In the genomic region with DNA sequence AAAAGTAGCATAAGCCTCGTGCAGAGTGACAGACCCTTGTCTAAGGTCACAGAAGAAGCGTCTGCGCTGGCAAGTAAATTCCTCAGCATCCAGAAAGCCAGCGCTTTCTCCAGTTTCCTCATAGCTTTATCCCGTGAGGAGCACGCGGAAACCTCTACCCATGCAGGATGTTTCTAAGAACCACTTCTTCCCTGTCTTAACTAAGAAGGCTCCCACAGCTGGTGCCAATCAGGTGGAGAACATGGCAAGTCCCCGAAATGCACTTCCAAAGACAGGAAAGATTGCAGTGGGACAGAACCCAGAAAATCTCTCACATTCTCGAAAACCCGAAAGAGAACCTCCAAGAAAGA, we compare ENCODE assay signal across 8 cellular contexts. TPM values are rescaled to one million over a fixed set of nuclear protein-coding genes. Genes with fewer than 3 reads are reported as not detected.
A peak's percentile ranks its signal among the peaks of the same experiment; 100 is the strongest.
DNase-seq lines count a peak whose midpoint lies in the region; ATAC-seq, FAIRE-seq and TF ChIP-seq lines count a peak whose summit lies in the region.

No MANE protein-coding gene starts in this region.

- H3K4me3 Mint-ChIP-seq in activated naive CD8-positive, alpha-beta T cell treated with anti-CD3 and anti-CD28 coated beads, Interleukin-2, amount 50 U/mL, for 24 hours = no peak overlapping the region
- H3K4me3 Mint-ChIP-seq in activated naive CD8-positive, alpha-beta T cell treated with anti-CD3 and anti-CD28 coated beads for 36 hours = no peak overlapping the region

- TF ChIP-seq CTCF in foreskin keratinocyte (conservative IDR thresholded peaks at IDR 0.05) (no peak), D721Med (IDR thresholded peaks at IDR 0.05; ENCODE audit: insufficient read depth, missing control alignments) (no peak)

- H3K27me3 Mint-ChIP-seq in activated naive CD8-positive, alpha-beta T cell treated with anti-CD3 and anti-CD28 coated beads, Interleukin-2, amount 50 U/mL, for 24 hours = no peaks in the 10 kb centered on the region
- no peaks in the 10 kb centered on the region for H3K27me3 Mint-ChIP-seq in activated naive CD8-positive, alpha-beta T cell treated with anti-CD3 and anti-CD28 coated beads for 36 hours

- no peak for ATAC-seq in activated naive CD8-positive, alpha-beta T cell treated with anti-CD3 and anti-CD28 coated beads, Interleukin-2, amount 50 U/mL, for 24 hours
- peak; percentile 1 for ATAC-seq in foreskin keratinocyte

- no peaks in the 10 kb centered on the region for H3K4me1 ChIP-seq in NT2/D1 (ENCODE audit: insufficient read depth, insufficient read length)
- peaks cover 10% of the 10 kb centered on the region for H3K4me1 ChIP-seq in foreskin keratinocyte
- H3K4me1 ChIP-seq in stomach smooth muscle (ENCODE audit: control insufficient read depth, insufficient read depth, low read length) = peaks cover 2% of the 10 kb centered on the region

- no peaks in the 10 kb centered on the region for H3K9me3 ChIP-seq in NT2/D1 (ENCODE audit: insufficient read depth, low read length)
- H3K9me3 ChIP-seq in stomach smooth muscle (ENCODE audit: control insufficient read depth in 2 of 2, low read length in 2 of 2) = no peaks in the 10 kb centered on the region

- no peak for FAIRE-seq in D721Med (lab: Jason Lieb, UNC)

- H3K4me1 Mint-ChIP-seq in activated naive CD8-positive, alpha-beta T cell treated with anti-CD3 and anti-CD28 coated beads, Interleukin-2, amount 50 U/mL, for 24 hours = peaks cover 55% of the 10 kb centered on the region
- H3K4me1 Mint-ChIP-seq in activated naive CD8-positive, alpha-beta T cell treated with anti-CD3 and anti-CD28 coated beads for 36 hours = peaks cover 41% of the 10 kb centered on the region

- peaks cover 36% of the 10 kb centered on the region for H3K36me3 Mint-ChIP-seq in activated naive CD8-positive, alpha-beta T cell treated with anti-CD3 and anti-CD28 coated beads, Interleukin-2, amount 50 U/mL, for 24 hours (ENCODE audit: low read depth)
- H3K36me3 Mint-ChIP-seq in activated naive CD8-positive, alpha-beta T cell treated with anti-CD3 and anti-CD28 coated beads for 36 hours = peaks cover 31% of the 10 kb centered on the region

- peak; percentile 18 for DNase-seq in activated naive CD8-positive, alpha-beta T cell treated with anti-CD3 and anti-CD28 coated beads, Interleukin-2, amount 50 U/mL, for 24 hours
- no peak for DNase-seq in activated naive CD8-positive, alpha-beta T cell treated with anti-CD3 and anti-CD28 coated beads for 36 hours
- DNase-seq in NT2/D1 (ENCODE audit: low read depth, low spot score) (peak; percentile 3), foreskin keratinocyte (no peak), D721Med (ENCODE audit: insufficient read length, low spot score) (no peak), MV-4-11 (lab: John Stamatoyannopoulos, UW) (no peak), glomerular visceral epithelial cell (ENCODE audit: extremely low spot score) (no peak)

- H3K9me3 Mint-ChIP-seq in activated naive CD8-positive, alpha-beta T cell treated with anti-CD3 and anti-CD28 coated beads, Interleukin-2, amount 50 U/mL, for 24 hours = no peaks in the 10 kb centered on the region
- no peaks in the 10 kb centered on the region for H3K9me3 Mint-ChIP-seq in activated naive CD8-positive, alpha-beta T cell treated with anti-CD3 and anti-CD28 coated beads for 36 hours

- H3K9ac ChIP-seq in NT2/D1 (ENCODE audit: insufficient read length, low read depth) (peak overlapping the region; percentile 90), stomach smooth muscle (ENCODE audit: low read length in 2 of 2) (peak overlapping the region; percentile 77 to 97)

- H3K27ac Mint-ChIP-seq in activated naive CD8-positive, alpha-beta T cell treated with anti-CD3 and anti-CD28 coated beads, Interleukin-2, amount 50 U/mL, for 24 hours = no peak overlapping the region
- no peak overlapping the region for H3K27ac Mint-ChIP-seq in activated naive CD8-positive, alpha-beta T cell treated with anti-CD3 and anti-CD28 coated beads for 36 hours

- H3K36me3 ChIP-seq in NT2/D1 (ENCODE audit: insufficient read depth, insufficient read length, low read length) (peaks cover 34% of the 10 kb centered on the region), stomach smooth muscle (ENCODE audit: control insufficient read depth in 2 of 2, insufficient read depth in 2 of 2, low read length in 2 of 2) (peaks cover 3 to 11% of the 10 kb centered on the region in 2 donors)

- H3K27ac ChIP-seq in foreskin keratinocyte (peak overlapping the region; percentile 91), stomach smooth muscle (ENCODE audit: low read length) (peak overlapping the region; percentile 95)

- H3K27me3 ChIP-seq in NT2/D1 (ENCODE audit: insufficient read depth, insufficient read length) (no peaks in the 10 kb centered on the region), foreskin keratinocyte (no peaks in the 10 kb centered on the region), stomach smooth muscle (ENCODE audit: control insufficient read depth in 1 of 2, insufficient read depth in 2 of 2, low read length in 2 of 2) (no peaks in the 10 kb centered on the region)

- H3K4me3 ChIP-seq in NT2/D1 (ENCODE audit: insufficient read length, low read depth) (peak overlapping the region; percentile 85), stomach smooth muscle (ENCODE audit: low read length in 2 of 2) (peak overlapping the region; percentile 86 to 99)

RNA-seq across cellular contexts. Expression of gene ARID4A, which starts 1.0 kb away (rescaled TPM):
- 10 to 100 TPM; 18.6 to 19.8 TPM for total RNA-seq in activated naive CD8-positive, alpha-beta T cell treated with anti-CD3 and anti-CD28 coated beads for 36 hours
- total RNA-seq in foreskin keratinocyte = 6.2 and 6.4 TPM in 2 replicates
- 0.94 and 1.1 TPM in 2 replicates for polyA plus RNA-seq in foreskin keratinocyte

RNA-seq across cellular contexts. Expression of gene PSMA3, which starts 52.7 kb away (rescaled TPM):
- total RNA-seq in activated naive CD8-positive, alpha-beta T cell treated with anti-CD3 and anti-CD28 coated beads for 36 hours = 100 to 1,000 TPM; 397 to 408 TPM
- 147 and 155 TPM in 2 replicates for total RNA-seq in foreskin keratinocyte
- polyA plus RNA-seq in foreskin keratinocyte = 165 and 183 TPM in 2 replicates

Comparison
In these comparisons a context has a peak if more than half of its experiments do, and no peak if none do; other contexts are left out.
1. DNase-seq: peak in activated naive CD8-positive, alpha-beta T cell treated with anti-CD3 and anti-CD28 coated beads, Interleukin-2, amount 50 U/mL, for 24 hours (single experiment) and NT2/D1 (single experiment); none in activated naive CD8-positive, alpha-beta T cell treated with anti-CD3 and anti-CD28 coated beads for 36 hours (single experiment), foreskin keratinocyte (0 of 2), D721Med (single experiment), MV-4-11 (single experiment) and glomerular visceral epithelial cell (single experiment).